ENCODE assay signal across 8 cellular contexts in the genomic region with DNA sequence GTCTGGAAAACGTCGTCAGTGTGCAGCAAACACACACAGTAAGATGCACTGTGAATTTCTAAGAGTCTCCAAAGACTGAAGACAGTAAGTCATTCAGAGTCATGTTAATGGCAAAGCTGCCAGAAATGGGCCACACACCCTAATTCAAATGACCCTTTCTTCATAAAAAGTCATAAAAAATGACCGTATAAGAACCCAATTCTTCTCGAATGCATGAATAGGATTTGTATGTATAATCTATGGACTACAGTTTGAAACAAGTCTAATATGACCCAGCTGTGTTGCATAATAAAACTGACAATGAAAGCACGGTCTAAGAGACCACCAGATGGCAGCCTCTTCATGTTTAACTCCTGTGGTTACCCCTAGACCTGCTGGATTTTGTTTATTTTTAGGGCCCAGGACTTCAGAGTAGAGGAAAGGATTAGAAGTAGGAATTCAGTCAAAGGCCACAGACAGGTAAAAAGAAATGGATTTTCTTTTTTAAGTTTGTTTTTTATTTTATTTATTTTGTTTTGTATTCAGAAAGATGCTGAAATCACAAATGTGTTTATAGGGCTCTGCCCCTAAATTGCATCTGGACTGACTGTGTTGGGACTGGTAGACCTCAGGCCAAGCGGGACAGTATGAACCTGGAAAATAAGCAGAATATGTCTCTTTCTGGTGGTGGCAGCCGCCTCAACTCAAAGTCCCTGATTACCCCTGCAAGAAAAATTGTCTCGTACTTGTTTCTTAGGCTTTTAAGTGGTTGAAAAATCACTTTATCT. TPM values are rescaled to one million over a fixed set of nuclear protein-coding genes. Genes with fewer than 3 reads are reported as not detected.
DNase-seq lines count a peak whose midpoint lies in the region; ATAC-seq and TF ChIP-seq lines count a peak whose summit lies in the region.

No MANE protein-coding gene starts in this region.

- H3K9me3 Mint-ChIP-seq in chondrocyte (ENCODE audit: low read depth) (peaks cover 6% of the 10 kb centered on the region), immature natural killer cell (peaks cover 0 to 21% (median 3%) of the 10 kb centered on the region in 6 donors)

- peak; percentile 39 for DNase-seq in ACHN
- peak; percentile 42 for DNase-seq in NCI-H748 treated with DMSO at 0.1 percent for 48 hours (lab: John Stamatoyannopoulos, UW)
- no peak for DNase-seq in chondrocyte (ENCODE audit: low spot score)
- DNase-seq in immature natural killer cell, result no peak
- no peak for DNase-seq in SHP77 treated with DMSO at 0.1 percent for 48 hours (lab: John Stamatoyannopoulos, UW)

- H3K27ac Mint-ChIP-seq in chondrocyte (ENCODE audit: unreplicated experiment) (no peak overlapping the region), immature natural killer cell (no peak overlapping the region)

- H3K27me3 Mint-ChIP-seq in chondrocyte (ENCODE audit: low read depth), result no peaks in the 10 kb centered on the region
- peaks cover 0 to 1% (median 0%) of the 10 kb centered on the region in 3 donors for H3K27me3 Mint-ChIP-seq in immature natural killer cell (ENCODE audit: low read depth in 3 of 3)

- H3K27ac ChIP-seq in liver (ENCODE audit: low read depth in 1 of 2, low read length in 2 of 2), result no peak overlapping the region

- H3K36me3 Mint-ChIP-seq in chondrocyte (ENCODE audit: low read depth), result peaks cover 3% of the 10 kb centered on the region
- no peaks in the 10 kb centered on the region for H3K36me3 Mint-ChIP-seq in immature natural killer cell

- in situ Hi-C loops in ACHN (cut with HindIII; ENCODE audit: low pct_ligation_motif_present, low pct_unique_long_range_greater_than_20kb, low sequenced_read_pairs), result no loop called here

- H3K4me1 Mint-ChIP-seq in chondrocyte (ENCODE audit: low read depth), result peaks cover 36% of the 10 kb centered on the region
- H3K4me1 Mint-ChIP-seq in immature natural killer cell, result no peaks in the 10 kb centered on the region

- no peak overlapping the region for H3K4me3 ChIP-seq in liver (ENCODE audit: low read depth in 1 of 3, low read length in 3 of 3)

- H3K4me3 Mint-ChIP-seq in chondrocyte (ENCODE audit: unreplicated experiment) (no peak overlapping the region), immature natural killer cell (no peak overlapping the region)

- H3K36me3 ChIP-seq in liver (ENCODE audit: control insufficient read depth in 4 of 4, insufficient read depth in 3 of 4, low read depth in 1 of 4, low read length in 3 of 4), result no peaks in the 10 kb centered on the region

- 39% methylated on average over 8 of the region's 8 CpGs for WGBS in liver

- H3K4me1 ChIP-seq in liver (ENCODE audit: control insufficient read depth in 4 of 4, insufficient read depth in 4 of 4, low read length in 3 of 4), result peaks cover 0 to 4% (median 1%) of the 10 kb centered on the region in 4 donors

- no peak overlapping the region for H3K9ac ChIP-seq in liver (ENCODE audit: low read depth in 1 of 2, low read length in 2 of 2)

- H3K9me3 ChIP-seq in liver (ENCODE audit: control insufficient read depth in 4 of 4, low read length in 3 of 4), result no peaks in the 10 kb centered on the region

- TF ChIP-seq CTCF in chondrocyte (IDR thresholded peaks at IDR 0.05) (peak; percentile 99), liver (IDR thresholded peaks at IDR 0.05; ENCODE audit: low read depth, low read length, missing input control) (peak; percentile 79)

- ATAC-seq in GM18502 (IDR thresholded peaks at IDR 0.05; ENCODE audit: poor library complexity, unreplicated experiment) (peak; percentile 89), HG03520 (IDR thresholded peaks at IDR 0.05; ENCODE audit: unreplicated experiment) (peak; percentile 90)

- peak; percentile 95 to 97 for TF ChIP-seq RAD21 in liver (IDR thresholded peaks at IDR 0.05)

- H3K27me3 ChIP-seq in liver (ENCODE audit: control insufficient read depth in 4 of 4, insufficient read depth in 4 of 4, low read length in 3 of 4), result no peaks in the 10 kb centered on the region

TF ChIP-seq in liver, 16 proteins besides CTCF, POLR2A, EP300 and RAD21:
- TF ChIP-seq SP1 (IDR thresholded peaks at IDR 0.05) (no peak), TAF1 (conservative IDR thresholded peaks at IDR 0.05) (no peak), NR2F2 (IDR thresholded peaks at IDR 0.05) (no peak), HNF4A (conservative IDR thresholded peaks at IDR 0.05) (no peak), GABPA (IDR thresholded peaks at IDR 0.05 in 1 of 2, conservative IDR thresholded peaks at IDR 0.05 in 1 of 2) (no peak)
TF ChIP-seq in liver: peak in this region for 0.

RNA-seq across cellular contexts. Expression of a gene that starts 32.1 kb away (rescaled TPM):
- 0.97 to 1.7 TPM (median 1.4 TPM) in 3 replicates for total RNA-seq in chondrocyte
- under 1 TPM; under 0.01 to 0.23 TPM for total RNA-seq in liver
- polyA plus RNA-seq in liver, result under 1 TPM in 1 of 2 donors, not detected in 1; 0.03 TPM
- polyA plus RNA-seq in immature natural killer cell, result not detected

Comparison
In these comparisons a context has a peak if more than half of its experiments do, and no peak if none do; other contexts are left out.
1. DNase-seq: peak in ACHN (single experiment) and NCI-H748 treated with DMSO at 0.1 percent for 48 hours (single experiment); none in chondrocyte (single experiment), immature natural killer cell (0 of 3) and SHP77 treated with DMSO at 0.1 percent for 48 hours (single experiment).